Comparison of ENCODE assay signal across 8 cellular contexts in the genomic region with DNA sequence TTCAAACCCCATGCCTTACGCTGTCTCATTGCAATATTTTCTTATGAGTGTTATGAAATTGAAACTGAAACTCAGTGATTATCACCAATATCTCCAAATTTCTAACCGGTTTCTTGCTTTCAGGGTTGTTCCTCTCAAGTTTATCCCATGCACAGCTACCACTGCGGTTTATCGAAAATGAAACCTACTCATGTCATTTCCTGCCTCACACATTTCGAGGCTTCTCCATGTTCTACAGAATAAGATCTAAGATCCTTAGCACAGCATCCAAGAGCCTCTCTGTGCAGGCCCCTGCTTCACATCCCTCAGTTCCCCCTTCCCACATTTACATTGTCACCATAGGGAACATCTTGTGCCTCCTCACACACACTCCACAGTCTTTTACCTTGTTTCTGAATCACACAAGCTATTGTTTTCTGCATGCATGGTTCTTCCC. TPM values are rescaled to one million over a fixed set of nuclear protein-coding genes. Genes with fewer than 3 reads are reported as not detected.
A peak's percentile ranks its signal among the peaks of the same experiment; 100 is the strongest.
DNase-seq lines count a peak whose midpoint lies in the region; ATAC-seq, FAIRE-seq and TF ChIP-seq lines count a peak whose summit lies in the region.

No MANE protein-coding gene starts in this region.

- peak; percentile 94 for ATAC-seq in GM18861 (IDR thresholded peaks at IDR 0.05; ENCODE audit: unreplicated experiment)
- ATAC-seq in HG02852 (IDR thresholded peaks at IDR 0.05; ENCODE audit: unreplicated experiment): peak; percentile 98
- ATAC-seq in K562: no peak
- no peak for ATAC-seq in foreskin keratinocyte

- CTCF ChIA-PET in OCI-LY7 (lab: Charles Lee; ENCODE audit: unreplicated experiment): no interaction called here
- CTCF ChIA-PET in K562 (lab: Yijun Ruan, JAX; ENCODE audit: low intra/inter-chr PET ratio): no interaction called here

- no peak overlapping the region for H3K27ac ChIP-seq in OCI-LY7 (ENCODE audit: low read depth, low read length, poor library complexity, severe bottlenecking)
- H3K27ac ChIP-seq in K562 (ENCODE audit: extremely low read depth, low read depth, low read length): no peak overlapping the region
- no peak overlapping the region for H3K27ac ChIP-seq in foreskin keratinocyte

- no peaks in the 10 kb centered on the region for H3K27me3 ChIP-seq in K562 (ENCODE audit: control insufficient read depth in 2 of 2, insufficient read depth in 2 of 2, low read length in 2 of 2)
- H3K27me3 ChIP-seq in foreskin keratinocyte: no peaks in the 10 kb centered on the region

- H3K36me3 ChIP-seq in OCI-LY7 (ENCODE audit: insufficient read depth, low read length) (no peaks in the 10 kb centered on the region), K562 (ENCODE audit: control insufficient read depth, insufficient read depth, low read length) (no peaks in the 10 kb centered on the region)

- H4K20me1 ChIP-seq in OCI-LY7 (ENCODE audit: insufficient read depth, low read length) (no peaks in the 10 kb centered on the region), K562 (replicated peaks; ENCODE audit: control insufficient read depth, insufficient read depth, low read length) (no peaks in the 10 kb centered on the region)

- POLR2A ChIA-PET in OCI-LY7 (lab: Charles Lee) (no interaction called here), K562 (lab: Yijun Ruan, JAX) (no interaction called here)

- TF ChIP-seq EP300 in K562 (IDR thresholded peaks at IDR 0.05; ENCODE audit: low read length): no peak

- H3K4me3 ChIP-seq in OCI-LY7 (ENCODE audit: low read depth, low read length, poor library complexity, severe bottlenecking): no peak overlapping the region
- H3K4me3 ChIP-seq in K562: no peak overlapping the region

- TF ChIP-seq CTCF in OCI-LY7 (conservative IDR thresholded peaks at IDR 0.05; ENCODE audit: low read length) (no peak), K562 (IDR thresholded peaks at IDR 0.05 in 2 of 3, conservative IDR thresholded peaks at IDR 0.05 in 1 of 3; ENCODE audit: insufficient read depth in 2 of 3, low read depth in 1 of 3, low read length in 3 of 3) (no peak), foreskin keratinocyte (conservative IDR thresholded peaks at IDR 0.05) (no peak)

- no peak for FAIRE-seq in K562 (lab: Jason Lieb, UNC)

- peak overlapping the region; percentile 34; the same call in 1 of the 2 replicates for H2AFZ ChIP-seq in OCI-LY7 (ENCODE audit: low read length)
- H2AFZ ChIP-seq in K562 (ENCODE audit: low read depth, low read length): peak overlapping the region; percentile 26; the same call in 1 of the 2 replicates

- in situ Hi-C loops in K562 (cut with MboI): no loop called here

- H3K9me1 ChIP-seq in K562 (ENCODE audit: control insufficient read depth, insufficient read depth, low read length): no peaks in the 10 kb centered on the region

- H3K4me2 ChIP-seq in OCI-LY7 (ENCODE audit: low read length): peak overlapping the region; percentile 22; the same call in 1 of the 2 replicates
- no peak overlapping the region for H3K4me2 ChIP-seq in K562 (ENCODE audit: insufficient read depth, low read length)

- no peak overlapping the region for H3K9ac ChIP-seq in K562 (ENCODE audit: insufficient read depth in 1 of 2, low read depth in 2 of 2, low read length in 2 of 2)

- H3K9me2 ChIP-seq in OCI-LY7 (ENCODE audit: insufficient read depth, low read length): no peaks in the 10 kb centered on the region

- intact Hi-C loops in OCI-LY7 (cut with micrococcal nuclease; ENCODE audit: unreplicated experiment): no loop called here
- intact Hi-C loops in K562 (cut with micrococcal nuclease): no loop called here

- no peak for TF ChIP-seq POLR2A in K562 (conservative IDR thresholded peaks at IDR 0.05)

- BruUV-seq in OCI-LY7 (replicated peaks; lab: Mats Ljungman, UMichigan) (no TSS peak), K562 (replicated peaks; lab: Mats Ljungman, UMichigan) (no TSS peak)

- H3K4me1 ChIP-seq in OCI-LY7 (ENCODE audit: insufficient read depth, low read length, poor library complexity, severe bottlenecking) (no peaks in the 10 kb centered on the region), K562 (replicated peaks in 1 of 2; ENCODE audit: control insufficient read depth in 2 of 2, insufficient read depth in 2 of 2, low read length in 2 of 2) (no peaks in the 10 kb centered on the region), foreskin keratinocyte (no peaks in the 10 kb centered on the region)

- peak; percentile 6 for DNase-seq in OCI-LY7 (ENCODE audit: low spot score)
- DNase-seq in K562 (ENCODE audit: extremely low read depth in 1 of 4, low spot score in 3 of 4): no peak
- no peak for DNase-seq in NCI-H187 treated with DMSO at 0.1 percent for 48 hours (lab: John Stamatoyannopoulos, UW)
- no peak for DNase-seq in DMS53 (lab: John Stamatoyannopoulos, UW)
- no peak for DNase-seq in NCI-H2029 treated with DMSO at 0.1 percent for 48 hours (lab: John Stamatoyannopoulos, UW)
- no peak for DNase-seq in foreskin keratinocyte

- TF ChIP-seq RAD21 in K562 (CRISPR knock-in tag; conservative IDR thresholded peaks at IDR 0.05 in 1 of 2, IDR thresholded peaks at IDR 0.05 in 1 of 2): no peak

- no peaks in the 10 kb centered on the region for H3K79me2 ChIP-seq in OCI-LY7 (ENCODE audit: insufficient read depth, low read depth, low read length)
- no peaks in the 10 kb centered on the region for H3K79me2 ChIP-seq in K562 (ENCODE audit: control insufficient read depth, insufficient read depth, low read length)

- WGBS in K562 (ENCODE audit: insufficient coverage, low coverage, missing lambda C conversion rate): 4% methylated on average over 5 of the region's 5 CpGs

- H3K9me3 ChIP-seq in OCI-LY7 (ENCODE audit: low read length) (no peaks in the 10 kb centered on the region), K562 (replicated peaks; ENCODE audit: control insufficient read depth, insufficient read depth, low read depth, low read length) (no peaks in the 10 kb centered on the region)

TF ChIP-seq in K562, 482 proteins besides CTCF, POLR2A, EP300 and RAD21 (continues in another document):
- TF ChIP-seq LARP7 (IDR thresholded peaks at IDR 0.05): no peak

RNA-seq across cellular contexts. Expression of gene FAR2, which starts 45.5 kb away (rescaled TPM):
- 0.73 TPM in 1 of 2 replicates, not detected in the other for total RNA-seq in OCI-LY7 (2014; rRNA removed; shearing (Covaris generic))
- total RNA-seq in OCI-LY7 (2022): not detected in 2 replicates
- 8.6 and 9.1 TPM in 2 replicates for total RNA-seq in K562 (2011; cell fraction: chromatin; rRNA removed; ENCODE audit: low replicate concordance)
- 3.0 and 6.3 TPM in 2 replicates for total RNA-seq in K562 (2011; cell fraction: nucleolus; rRNA removed)
- 10.5 and 18.5 TPM in 2 replicates for total RNA-seq in K562 (2011; cell fraction: nucleoplasm; rRNA removed)
- total RNA-seq in K562 (2014; rRNA removed): 5.2 and 8.4 TPM in 2 replicates
- total RNA-seq in K562 (2014; rRNA removed; fragmentation: Illumina TruSeq; extraction: Trizol): 7.3 and 8.8 TPM in 2 replicates
- 7.8 and 9.5 TPM in 2 replicates for total RNA-seq in K562 (2015; rRNA removed; fragmentation: Illumina TruSeq; extraction: Trizol)
- total RNA-seq in K562 (2021): 8.5 and 12.7 TPM in 2 replicates
- polyA plus RNA-seq in K562 (2011; rRNA removed): 8.2 and 12.6 TPM in 2 replicates
- 4.8 and 12.9 TPM in 2 replicates for polyA plus RNA-seq in K562 (2011; cell fraction: cytosol; rRNA removed)
- 6.1 and 15.3 TPM in 2 replicates for polyA plus RNA-seq in K562 (2011; cell fraction: nucleus; rRNA removed)
- 7.4 and 10.5 TPM in 2 replicates for polyA plus RNA-seq in K562 (2012)
- polyA plus RNA-seq in K562 (2014; fragmentation: Illumina TruSeq; extraction: Trizol): 7.9 and 13.4 TPM in 2 replicates
- 1 to 10 TPM; 9.4 to 9.7 TPM for polyA plus RNA-seq in K562 (2014; fragmentation: Nextera tagmentation; extraction: Ambion mirVana)
- polyA plus RNA-seq in K562 (2014; rRNA removed): 5.0 and 6.6 TPM in 2 replicates
- 8.3 and 17.1 TPM in 2 replicates for polyA minus RNA-seq in K562 (2011; rRNA and poly(A)+ RNA removed)
- 7.7 and 11.6 TPM in 2 replicates for polyA minus RNA-seq in K562 (2011; cell fraction: cytosol; rRNA and poly(A)+ RNA removed)
- polyA minus RNA-seq in K562 (2011; cell fraction: nucleus; rRNA and poly(A)+ RNA removed): 9.2 and 23.2 TPM in 2 replicates
- 10.1 and 12.9 TPM in 2 replicates for total RNA-seq in foreskin keratinocyte
- 5.7 and 5.8 TPM in 2 replicates for polyA plus RNA-seq in foreskin keratinocyte

Comparison
In these comparisons a context has a peak if more than half of its experiments do, and no peak if none do; other contexts are left out.
1. ATAC-seq: peak in GM18861 (single experiment) and HG02852 (single experiment); none in K562 (single experiment) and foreskin keratinocyte (single experiment).